ENCODE assay signal across 8 cellular contexts in genomic region chr2:2232167-2232566, GRCh38.
"Had no signal": no experiment of that assay in that cellular context is flagged by ENCODE, and none has a peak within 500 bp of the region (broad histone marks: within the 10 kb centered on the region; RNA-seq: fewer than 3 reads in every experiment).

No MANE protein-coding gene starts in this region.

- DNase-seq: activated CD4-positive, alpha-beta memory T cell treated with anti-CD3 and anti-CD28 coated beads, Interleukin-2, amount 10 ng/mL, durations not matched to agents 7 days and 5 days; activated naive CD8-positive, alpha-beta T cell treated with anti-CD3 and anti-CD28 coated beads, Interleukin-2, amount 10 ng/mL, durations not matched to agents 7 days and 5 days; glutamatergic neuron; immature natural killer cell; left cardiac atrium; naive B cell; stimulated activated CD4-positive, alpha-beta T cell treated with anti-CD3 and anti-CD28 coated beads, Interleukin-4, amount 100 ng/mL, for 4 hours; T1000 had no signal

- H3K27me3 Mint-ChIP-seq: activated CD4-positive, alpha-beta memory T cell treated with anti-CD3 and anti-CD28 coated beads, Interleukin-2, amount 10 ng/mL, durations not matched to agents 7 days and 5 days had no signal

- H3K4me1 Mint-ChIP-seq: activated CD4-positive, alpha-beta memory T cell treated with anti-CD3 and anti-CD28 coated beads, Interleukin-2, amount 10 ng/mL, durations not matched to agents 7 days and 5 days; activated naive CD8-positive, alpha-beta T cell treated with anti-CD3 and anti-CD28 coated beads, Interleukin-2, amount 10 ng/mL, durations not matched to agents 7 days and 5 days; immature natural killer cell; naive B cell had no signal

- H3K27ac Mint-ChIP-seq: activated CD4-positive, alpha-beta memory T cell treated with anti-CD3 and anti-CD28 coated beads, Interleukin-2, amount 10 ng/mL, durations not matched to agents 7 days and 5 days; activated naive CD8-positive, alpha-beta T cell treated with anti-CD3 and anti-CD28 coated beads, Interleukin-2, amount 10 ng/mL, durations not matched to agents 7 days and 5 days; immature natural killer cell; naive B cell had no signal

- ATAC-seq: left cardiac atrium had no signal

- H3K36me3 Mint-ChIP-seq: activated naive CD8-positive, alpha-beta T cell treated with anti-CD3 and anti-CD28 coated beads, Interleukin-2, amount 10 ng/mL, durations not matched to agents 7 days and 5 days; immature natural killer cell; naive B cell had no signal

- H3K9me3 Mint-ChIP-seq: activated CD4-positive, alpha-beta memory T cell treated with anti-CD3 and anti-CD28 coated beads, Interleukin-2, amount 10 ng/mL, durations not matched to agents 7 days and 5 days had no signal

- H3K4me3 Mint-ChIP-seq: activated CD4-positive, alpha-beta memory T cell treated with anti-CD3 and anti-CD28 coated beads, Interleukin-2, amount 10 ng/mL, durations not matched to agents 7 days and 5 days; activated naive CD8-positive, alpha-beta T cell treated with anti-CD3 and anti-CD28 coated beads, Interleukin-2, amount 10 ng/mL, durations not matched to agents 7 days and 5 days; immature natural killer cell; naive B cell had no signal
